1 cellular context compared by ENCODE assay signal in genomic region chr2:179925713-179926112, GRCh38.
TF ChIP-seq lines count a peak whose summit lies in the region.

No MANE protein-coding gene starts in this region.

TF ChIP-seq in K562, 482 proteins besides CTCF, POLR2A, EP300 and RAD21 (continued from another document):
- TF ChIP-seq HOMEZ (CRISPR knock-in tag; IDR thresholded peaks at IDR 0.05) (no peak), SIN3A (IDR thresholded peaks at IDR 0.05; ENCODE audit: borderline replicate concordance in 2 of 2, control insufficient read depth in 1 of 2, low read depth in 2 of 2, low read length in 2 of 2) (no peak), ZNF384 (IDR thresholded peaks at IDR 0.05; ENCODE audit: low read depth, low read length) (no peak), RBM15 (IDR thresholded peaks at IDR 0.05; ENCODE audit: insufficient read depth, low read length) (no peak), DMBX1 (CRISPR knock-in tag; IDR thresholded peaks at IDR 0.05; ENCODE audit: borderline replicate concordance) (no peak), SRF (CRISPR knock-in tag; IDR thresholded peaks at IDR 0.05) (no peak), NR2F6 (CRISPR knock-in tag; IDR thresholded peaks at IDR 0.05) (no peak), ZFP1 (CRISPR knock-in tag; IDR thresholded peaks at IDR 0.05) (peak; percentile 50; the same call in 1 of the 2 replicates), TRIM28 (IDR thresholded peaks at IDR 0.05) (peak; percentile 88), CBX5 (IDR thresholded peaks at IDR 0.05; ENCODE audit: borderline replicate concordance, low read depth) (0 out of 2 replicates have a peak, but pooled peaks have one; percentile 46), SP2 (IDR thresholded peaks at IDR 0.05; ENCODE audit: extremely low read depth, low read depth, low read length, poor library complexity, severe bottlenecking) (no peak), STAG1 (CRISPR knock-in tag; IDR thresholded peaks at IDR 0.05; ENCODE audit: borderline replicate concordance) (no peak), CBX3 (IDR thresholded peaks at IDR 0.05; ENCODE audit: borderline replicate concordance in 1 of 2, low read length in 2 of 2) (peak in 1 of 2 experiments; percentile 81; a peak in 2 of 3 replicates), MCM3 (IDR thresholded peaks at IDR 0.05) (no peak), ZNF224 (CRISPR knock-in tag; IDR thresholded peaks at IDR 0.05) (no peak)
TF ChIP-seq in K562: peak in this region for 4.
